In the genomic region with DNA sequence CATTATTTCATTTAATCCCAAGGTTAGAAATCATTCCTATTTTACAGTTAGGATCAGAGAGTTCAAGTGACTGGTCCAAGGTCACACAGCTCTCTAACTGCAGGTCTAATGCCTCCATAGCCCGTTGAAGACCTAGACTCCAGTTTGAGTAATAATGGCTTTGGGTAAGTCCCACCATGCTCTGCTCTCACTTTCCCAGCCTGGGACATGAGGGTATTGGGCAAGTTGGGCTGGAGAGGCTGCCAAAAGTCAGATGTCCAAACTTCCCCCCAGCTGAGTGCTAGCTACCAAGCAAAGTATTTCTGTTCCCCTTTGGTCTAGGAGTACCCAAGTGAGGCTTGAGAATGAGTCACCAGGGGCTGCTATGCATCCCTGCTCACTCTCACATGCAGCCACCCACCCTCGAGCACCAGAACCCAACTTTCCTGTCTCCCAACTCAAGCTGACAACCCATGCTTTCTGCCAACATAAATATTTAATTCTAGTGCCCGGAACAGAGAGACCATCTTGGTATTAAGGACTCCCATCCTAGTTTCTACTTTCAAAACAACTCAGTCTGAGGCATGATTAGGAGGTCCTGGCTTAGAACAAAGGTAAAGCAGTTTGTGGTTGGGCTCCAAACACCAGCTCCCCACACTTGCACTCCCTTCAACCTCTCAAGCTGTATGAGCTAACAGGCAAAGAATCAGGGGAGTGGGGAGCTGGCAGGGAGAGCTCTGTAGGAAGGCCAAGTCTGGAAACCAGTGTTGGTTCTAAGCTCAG, we compare ENCODE assay signal across 11 cellular contexts.
DNase-seq lines count a peak whose midpoint lies in the region; ATAC-seq and TF ChIP-seq lines count a peak whose summit lies in the region.
"Had no signal": no experiment of that assay in that cellular context is flagged by ENCODE, and none has a peak within 500 bp of the region (broad histone marks: within the 10 kb centered on the region; RNA-seq: fewer than 3 reads in every experiment).

No MANE protein-coding gene starts in this region.

- peak; percentile 90 for ATAC-seq in GM21367 (IDR thresholded peaks at IDR 0.05; ENCODE audit: unreplicated experiment)
- peak; percentile 98 for ATAC-seq in HG03432 (IDR thresholded peaks at IDR 0.05; ENCODE audit: unreplicated experiment)
- no peak for ATAC-seq in activated T-cell treated with anti-CD3 and anti-CD28 coated beads, Interleukin-2, amount 50 U/mL, for 4 hours

- H3K36me3 Mint-ChIP-seq in activated T-cell treated with anti-CD3 and anti-CD28 coated beads, Interleukin-2, amount 50 U/mL, for 4 hours (ENCODE audit: insufficient read depth), result peaks cover 3% of the 10 kb centered on the region

- peak; percentile 79 for DNase-seq in AG04449 (ENCODE audit: low read depth, low spot score)
- DNase-seq in fibroblast of gingiva (ENCODE audit: low read depth), result peak; percentile 88
- no peak for DNase-seq in activated T-cell treated with anti-CD3 and anti-CD28 coated beads, Interleukin-2, amount 50 U/mL, for 4 hours
- DNase-seq in SHP77 treated with DMSO at 0.1 percent for 48 hours (lab: John Stamatoyannopoulos, UW), result no peak
- no peak for DNase-seq in activated CD4-positive, CD25-positive, alpha-beta regulatory T cell (lab: John Stamatoyannopoulos, UW)
- no peak for DNase-seq in erythroblast (lab: John Stamatoyannopoulos, UW)
- DNase-seq: activated T-cell treated with anti-CD3 and anti-CD28 coated beads, Interleukin-2, amount 50 U/mL, for 1 hour; mammary epithelial cell had no signal

- H3K4me3 ChIP-seq in AG04449 (ENCODE audit: low read depth, low read length), result no peak overlapping the region
- H3K4me3 ChIP-seq: BLaER1 had no signal

- no peaks in the 10 kb centered on the region for H3K9me3 Mint-ChIP-seq in activated T-cell treated with anti-CD3 and anti-CD28 coated beads, Interleukin-2, amount 50 U/mL, for 4 hours

- no peak for TF ChIP-seq POLR2A in erythroblast (IDR thresholded peaks at IDR 0.05; ENCODE audit: low read length)

- no peak for TF ChIP-seq CTCF in AG04449 (IDR thresholded peaks at IDR 0.05; ENCODE audit: insufficient read depth, low read length, missing control alignments)

- no peak overlapping the region for H3K4me3 Mint-ChIP-seq in activated T-cell treated with anti-CD3 and anti-CD28 coated beads, Interleukin-2, amount 50 U/mL, for 4 hours

- H3K4me1 Mint-ChIP-seq in activated T-cell treated with anti-CD3 and anti-CD28 coated beads, Interleukin-2, amount 50 U/mL, for 4 hours (ENCODE audit: low read depth), result no peaks in the 10 kb centered on the region

- no peaks in the 10 kb centered on the region for H3K27me3 Mint-ChIP-seq in activated T-cell treated with anti-CD3 and anti-CD28 coated beads, Interleukin-2, amount 50 U/mL, for 4 hours (ENCODE audit: low read depth)

- POLR2A ChIA-PET in AG04449 (lab: Yijun Ruan, JAX), result no interaction called here

- CTCF ChIA-PET in AG04449 (lab: Yijun Ruan, JAX), result no interaction called here

Comparison
In these comparisons a context has a peak if more than half of its experiments do, and no peak if none do; other contexts are left out.
1. DNase-seq: peak in AG04449 (single experiment) and fibroblast of gingiva (single experiment); none in activated T-cell treated with anti-CD3 and anti-CD28 coated beads, Interleukin-2, amount 50 U/mL, for 4 hours (single experiment), SHP77 treated with DMSO at 0.1 percent for 48 hours (single experiment), activated CD4-positive, CD25-positive, alpha-beta regulatory T cell (0 of 4) and erythroblast (0 of 2).
2. ATAC-seq: peak in GM21367 (single experiment) and HG03432 (single experiment); none in activated T-cell treated with anti-CD3 and anti-CD28 coated beads, Interleukin-2, amount 50 U/mL, for 4 hours (0 of 2).